ENCODE assay signal across 8 cellular contexts in genomic region chr3:53844262-53845102, GRCh38. TPM values are rescaled to one million over a fixed set of nuclear protein-coding genes. Genes with fewer than 3 reads are reported as not detected.
DNase-seq lines count a peak whose midpoint lies in the region; ATAC-seq, FAIRE-seq and TF ChIP-seq lines count a peak whose summit lies in the region.

No MANE protein-coding gene starts in this region.

- peaks cover 6% of the 10 kb centered on the region for H3K36me3 Mint-ChIP-seq in dendritic cell treated with granulocyte-macrophage colony-stimulating factor and Interleukin-4, amounts not matched to agents 40 ng/mL and 50 ng/mL, for 4 days (ENCODE audit: low read depth)

- ATAC-seq in HG03354 (IDR thresholded peaks at IDR 0.05; ENCODE audit: poor library complexity, severe bottlenecking, unreplicated experiment) (peak; percentile 2), pancreas (peak in 1 of 4 donors; percentile 1), GM18498 (IDR thresholded peaks at IDR 0.05; ENCODE audit: unreplicated experiment) (no peak), GM21360 (IDR thresholded peaks at IDR 0.05; ENCODE audit: unreplicated experiment) (no peak)

- no peaks in the 10 kb centered on the region for H3K9me3 ChIP-seq in pancreas

- H3K4me3 Mint-ChIP-seq in dendritic cell treated with granulocyte-macrophage colony-stimulating factor and Interleukin-4, amounts not matched to agents 40 ng/mL and 50 ng/mL, for 4 days: peak overlapping the region; percentile 77

- H3K4me1 Mint-ChIP-seq in dendritic cell treated with granulocyte-macrophage colony-stimulating factor and Interleukin-4, amounts not matched to agents 40 ng/mL and 50 ng/mL, for 4 days (ENCODE audit: low read depth): peaks cover 33% of the 10 kb centered on the region

- H3K9me3 Mint-ChIP-seq in dendritic cell treated with granulocyte-macrophage colony-stimulating factor and Interleukin-4, amounts not matched to agents 40 ng/mL and 50 ng/mL, for 4 days: no peaks in the 10 kb centered on the region

- WGBS in pancreas, 2 donors: 21% methylated on average over 9 of the region's 9 CpGs

- H3K4me3 ChIP-seq in GM12875 (ENCODE audit: low read depth, low read length) (peak overlapping the region; percentile 1), pancreas (peak overlapping the region in 3 of 4 donors; percentile 75 to 88 (median 81))

- H3K27ac Mint-ChIP-seq in dendritic cell treated with granulocyte-macrophage colony-stimulating factor and Interleukin-4, amounts not matched to agents 40 ng/mL and 50 ng/mL, for 4 days: no peak overlapping the region

- DNase-seq in pancreas: peak in 3 of 6 donors; percentile 26 to 74 (median 47)
- DNase-seq in SKM-1 (lab: John Stamatoyannopoulos, UW; ENCODE audit: unreplicated experiment): no peak
- no peak for DNase-seq in NCI-H1694 (lab: John Stamatoyannopoulos, UW)

- H3K27me3 ChIP-seq in pancreas: no peaks in the 10 kb centered on the region

- TF ChIP-seq CTCF in GM12875 (IDR thresholded peaks at IDR 0.05; ENCODE audit: borderline replicate concordance, insufficient read depth, low read depth, low read length) (no peak), pancreas (IDR thresholded peaks at IDR 0.05) (no peak)

- peaks cover 0 to 5% (median 0%) of the 10 kb centered on the region in 3 donors for H3K36me3 ChIP-seq in pancreas

- peak overlapping the region; percentile 95 to 99 (median 96) for H3K27ac ChIP-seq in pancreas

- intact Hi-C loops in dendritic cell treated with granulocyte-macrophage colony-stimulating factor and Interleukin-4, amounts not matched to agents 40 ng/mL and 50 ng/mL, for 4 days (cut with micrococcal nuclease): no loop called here
- intact Hi-C loops in pancreas (cut with DNase I): no loop called here

- no peak for FAIRE-seq in pancreas (lab: Jason Lieb, UNC)

- peaks cover 32 to 40% (median 36%) of the 10 kb centered on the region in 3 donors for H3K4me1 ChIP-seq in pancreas

- H3K27me3 Mint-ChIP-seq in dendritic cell treated with granulocyte-macrophage colony-stimulating factor and Interleukin-4, amounts not matched to agents 40 ng/mL and 50 ng/mL, for 4 days: peaks cover 76% of the 10 kb centered on the region

RNA-seq across cellular contexts. Expression of gene CHDH, which starts 1.7 kb away (rescaled TPM):
- 10 to 100 TPM; 15.9 to 28.2 (median 19.0) TPM for total RNA-seq in pancreas
- 10 to 100 TPM in 1 of 2 donors, 1 to 10 TPM in 1; 9.3 to 11.9 TPM for polyA plus RNA-seq in pancreas

RNA-seq across cellular contexts. Expression of gene IL17RB, which starts 1.9 kb away (rescaled TPM):
- 10 to 100 TPM in 1 of 6 donors, 1 to 10 TPM in 5; 4.0 to 12.7 (median 6.2) TPM for total RNA-seq in pancreas
- polyA plus RNA-seq in pancreas: 10 to 100 TPM; 15.5 to 18.8 TPM

RNA-seq across cellular contexts. Expression of gene ACTR8, which starts 37.5 kb away (rescaled TPM):
- total RNA-seq in pancreas: 10 to 100 TPM in 5 of 6 donors, 1 to 10 TPM in 1; 9.5 to 19.2 (median 14.5) TPM
- 10 to 100 TPM; 12.2 to 12.5 TPM for polyA plus RNA-seq in pancreas

RNA-seq across cellular contexts. Expression of gene SELENOK, which starts 47.2 kb away (rescaled TPM):
- total RNA-seq in pancreas: 10 to 100 TPM; 16.0 to 31.8 (median 25.9) TPM
- polyA plus RNA-seq in pancreas: 10 to 100 TPM; 48.3 to 63.6 TPM
